In the genomic region with DNA sequence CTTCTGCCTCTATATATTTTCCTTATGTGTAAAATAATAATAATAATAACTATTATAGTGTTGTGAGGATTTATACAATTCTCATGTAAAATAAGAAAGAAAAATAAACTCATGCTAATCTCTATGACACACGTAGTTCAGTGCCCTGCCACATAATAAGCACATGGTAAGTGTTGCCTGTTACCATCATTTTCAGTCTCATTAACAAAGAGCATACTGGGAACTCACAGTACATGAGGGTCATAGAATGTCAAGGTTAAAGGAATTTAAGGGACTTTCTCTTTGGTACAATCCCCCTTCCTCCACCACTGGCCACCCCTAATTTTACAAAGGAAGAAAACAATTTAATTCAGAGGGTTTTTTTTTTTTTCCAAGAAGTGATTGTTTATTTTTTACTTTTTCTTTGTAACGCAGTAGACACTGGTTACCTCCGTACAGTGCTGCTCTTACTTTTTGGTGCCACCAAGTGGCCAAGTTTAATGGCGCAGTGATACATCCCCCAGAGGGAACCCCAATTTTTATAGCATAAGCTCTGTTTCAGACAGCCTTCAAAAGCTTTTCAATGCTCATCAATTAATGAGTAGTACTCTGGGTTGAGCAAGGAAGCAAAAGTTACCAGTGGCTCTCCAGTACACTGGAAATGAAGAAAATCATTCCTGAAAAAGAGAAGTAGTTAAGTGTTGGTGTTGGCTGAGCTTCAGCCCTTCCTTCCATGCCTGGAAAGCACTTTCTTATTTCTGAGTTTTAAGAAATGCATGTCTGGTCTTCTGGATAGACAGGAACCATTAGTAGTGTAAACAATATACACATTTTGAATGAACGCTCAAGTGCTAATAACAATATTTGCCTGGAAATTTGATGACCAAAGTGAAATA, we compare ENCODE assay signal across 8 cellular contexts.
A peak's percentile ranks its signal among the peaks of the same experiment; 100 is the strongest.
DNase-seq lines count a peak whose midpoint lies in the region; ATAC-seq and TF ChIP-seq lines count a peak whose summit lies in the region.

No MANE protein-coding gene starts in this region.

- no peak overlapping the region for H3K4me3 ChIP-seq in heart right ventricle
- no peak overlapping the region for H3K4me3 ChIP-seq in spleen

- peak; percentile 95 for ATAC-seq in GM19023 (IDR thresholded peaks at IDR 0.05; ENCODE audit: unreplicated experiment)
- ATAC-seq in HG03139 (IDR thresholded peaks at IDR 0.05; ENCODE audit: unreplicated experiment): peak; percentile 90
- ATAC-seq in heart right ventricle: peak in 2 of 8 donors; percentile 44 to 69

- H3K9me3 ChIP-seq in heart right ventricle (no peaks in the 10 kb centered on the region), spleen (no peaks in the 10 kb centered on the region)

- TF ChIP-seq CTCF in heart right ventricle (IDR thresholded peaks at IDR 0.05): peak; percentile 27 to 68 (median 50)
- TF ChIP-seq CTCF in spleen (IDR thresholded peaks at IDR 0.05 in 8 of 11, conservative IDR thresholded peaks at IDR 0.05 in 3 of 11): peak in 10 of 11 experiments; percentile 6 to 74 (median 54)

- 17 to 33% methylated on average over 5 of the region's 5 CpGs for WGBS in heart right ventricle, 2 donors
- 21 to 37% (median 32%) methylated on average over 5 of the region's 5 CpGs for WGBS in spleen, 5 donors

- no peaks in the 10 kb centered on the region for H3K36me3 ChIP-seq in heart right ventricle
- H3K36me3 ChIP-seq in spleen: no peaks in the 10 kb centered on the region

- intact Hi-C loops in heart right ventricle (cut with DNase I): loop anchor here in 5 of 10 donors (2.0 to 10.0 kb wide), 3 partner anchors 373 to 376 kb away; no protein-coding TSS in a partner anchor
- intact Hi-C loops in spleen (cut with DNase I; ENCODE audit: low total_unique reads): loop anchor here (10.0 kb wide), 1 partner anchor 373 kb away; no protein-coding TSS in a partner anchor

- no peak for TF ChIP-seq POLR2A in spleen (IDR thresholded peaks at IDR 0.05)

- H3K4me1 ChIP-seq in heart right ventricle: no peaks in the 10 kb centered on the region
- H3K4me1 ChIP-seq in spleen: peaks cover 0 to 9% (median 0%) of the 10 kb centered on the region in 6 donors

- H3K27me3 ChIP-seq in heart right ventricle (peaks cover 0 to 12% (median 0%) of the 10 kb centered on the region in 7 donors), spleen (replicated peaks in 1 of 7) (peaks cover 0 to 13% (median 0%) of the 10 kb centered on the region in 7 donors)

- DNase-seq in CD1c-positive myeloid dendritic cell (ENCODE audit: extremely low spot score) (peak; percentile 46), RKO (ENCODE audit: low spot score) (peak; percentile 66), heart right ventricle (peak in 1 of 2 donors; percentile 12), spleen (no peak), NCI-H2227 treated with DMSO at 0.1 percent for 48 hours (lab: John Stamatoyannopoulos, UW) (no peak)
- DNase-seq in activated effector memory CD4-positive, alpha-beta T cell treated with anti-CD3 and anti-CD28 coated beads, Interleukin-2, amount 50 U/mL, for 16 hours: peak; percentile 82

- H3K27ac ChIP-seq in heart right ventricle: no peak overlapping the region
- H3K27ac ChIP-seq in spleen: no peak overlapping the region

Comparison
In these comparisons a context has a peak if more than half of its experiments do, and no peak if none do; other contexts are left out.
1. DNase-seq: peak in CD1c-positive myeloid dendritic cell (single experiment), RKO (single experiment) and activated effector memory CD4-positive, alpha-beta T cell treated with anti-CD3 and anti-CD28 coated beads, Interleukin-2, amount 50 U/mL, for 16 hours (single experiment); none in spleen (single experiment) and NCI-H2227 treated with DMSO at 0.1 percent for 48 hours (single experiment).